In the genomic region with DNA sequence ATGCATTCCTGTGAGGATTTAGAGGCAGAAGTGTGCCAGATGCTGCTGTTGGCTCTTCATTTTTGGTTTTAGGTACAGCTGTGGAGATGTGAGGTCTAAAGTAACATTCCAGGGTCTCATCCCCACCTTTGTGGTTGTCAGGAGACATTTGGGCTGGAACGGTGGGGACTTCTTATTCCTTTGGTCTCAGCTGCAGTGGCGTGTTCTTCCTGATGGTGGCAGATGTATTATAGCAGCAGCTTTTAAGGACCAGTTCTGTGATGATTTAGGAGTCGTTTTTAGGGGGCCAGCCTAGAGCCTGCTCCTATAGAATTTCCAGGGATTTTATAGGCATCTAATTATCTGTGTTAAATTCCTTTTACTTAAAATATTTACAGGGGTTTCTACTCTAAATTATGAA, we compare ENCODE assay signal across 10 cellular contexts.
DNase-seq lines count a peak whose midpoint lies in the region; ATAC-seq, FAIRE-seq and TF ChIP-seq lines count a peak whose summit lies in the region.
"Had no signal": no experiment of that assay in that cellular context is flagged by ENCODE, and none has a peak within 500 bp of the region (broad histone marks: within the 10 kb centered on the region; RNA-seq: fewer than 3 reads in every experiment).

No MANE protein-coding gene starts in this region.

- no peak overlapping the region for H3K27ac Mint-ChIP-seq in endothelial cell (ENCODE audit: unreplicated experiment)
- H3K27ac Mint-ChIP-seq in activated naive CD8-positive, alpha-beta T cell treated with anti-CD3 and anti-CD28 coated beads, Interleukin-2, amount 50 U/mL, for 24 hours: no peak overlapping the region
- H3K27ac Mint-ChIP-seq: nephron; T-helper 1 cell treated with Interleukin-12 subunit alpha and Interleukin-12 subunit beta and Interleukin-4 antibody, amounts not matched to agents 30 μg/mL and 1 μg/mL, for 36 hours had no signal

- no peak for FAIRE-seq in urothelium cell line (lab: Jason Lieb, UNC)

- no peaks in the 10 kb centered on the region for H3K9me3 Mint-ChIP-seq in endothelial cell (ENCODE audit: unreplicated experiment)
- no peaks in the 10 kb centered on the region for H3K9me3 Mint-ChIP-seq in activated naive CD8-positive, alpha-beta T cell treated with anti-CD3 and anti-CD28 coated beads, Interleukin-2, amount 50 U/mL, for 24 hours
- H3K9me3 Mint-ChIP-seq: T-helper 1 cell treated with Interleukin-12 subunit alpha and Interleukin-12 subunit beta and Interleukin-4 antibody, amounts not matched to agents 30 μg/mL and 1 μg/mL, for 36 hours had no signal

- intact Hi-C loops in tibial artery (cut with DNase I; ENCODE audit: low total_unique reads): no loop called here

- H3K27me3 ChIP-seq in tibial artery: no peaks in the 10 kb centered on the region

- no peaks in the 10 kb centered on the region for H3K4me1 ChIP-seq in tibial artery

- no peak for ATAC-seq in HG03159 (IDR thresholded peaks at IDR 0.05; ENCODE audit: unreplicated experiment)
- ATAC-seq in activated naive CD8-positive, alpha-beta T cell treated with anti-CD3 and anti-CD28 coated beads, Interleukin-2, amount 50 U/mL, for 24 hours: no peak

- no peak overlapping the region for H3K27ac ChIP-seq in tibial artery

- TF ChIP-seq CTCF in NB4 (IDR thresholded peaks at IDR 0.05; ENCODE audit: low read depth, low read length) (peak; percentile 25), endothelial cell (IDR thresholded peaks at IDR 0.05; ENCODE audit: unreplicated experiment) (peak; percentile 14), tibial artery (IDR thresholded peaks at IDR 0.05) (no peak)

- DNase-seq in stimulated activated CD4-positive, alpha-beta T cell treated with anti-CD3 and anti-CD28 coated beads, Interleukin-4, amount 100 ng/mL, for 24 hours: peak; percentile 8
- no peak for DNase-seq in stimulated activated CD4-positive, alpha-beta T cell treated with anti-CD3 and anti-CD28 coated beads, Interleukin-1b, Interleukin-23, amount 100 ng/mL, for 48 hours
- peak; percentile 11 for DNase-seq in NB4 (ENCODE audit: low read depth)
- peak; percentile 40 for DNase-seq in endothelial cell (ENCODE audit: low spot score)
- DNase-seq in urothelium cell line (ENCODE audit: low spot score): peak; percentile 17
- no peak for DNase-seq in tibial artery
- DNase-seq in activated naive CD8-positive, alpha-beta T cell treated with anti-CD3 and anti-CD28 coated beads, Interleukin-2, amount 50 U/mL, for 24 hours: no peak

- H3K4me3 Mint-ChIP-seq in endothelial cell (ENCODE audit: unreplicated experiment): no peak overlapping the region
- no peak overlapping the region for H3K4me3 Mint-ChIP-seq in activated naive CD8-positive, alpha-beta T cell treated with anti-CD3 and anti-CD28 coated beads, Interleukin-2, amount 50 U/mL, for 24 hours
- H3K4me3 Mint-ChIP-seq: nephron; T-helper 1 cell treated with Interleukin-12 subunit alpha and Interleukin-12 subunit beta and Interleukin-4 antibody, amounts not matched to agents 30 μg/mL and 1 μg/mL, for 36 hours had no signal

- H3K36me3 ChIP-seq in tibial artery: no peaks in the 10 kb centered on the region

- no peak overlapping the region for H3K4me3 ChIP-seq in NB4 (ENCODE audit: low read depth, low read length)
- H3K4me3 ChIP-seq in tibial artery: no peak overlapping the region

- H3K27me3 Mint-ChIP-seq in endothelial cell (ENCODE audit: unreplicated experiment): no peaks in the 10 kb centered on the region
- no peaks in the 10 kb centered on the region for H3K27me3 Mint-ChIP-seq in activated naive CD8-positive, alpha-beta T cell treated with anti-CD3 and anti-CD28 coated beads, Interleukin-2, amount 50 U/mL, for 24 hours

- no peaks in the 10 kb centered on the region for H3K36me3 Mint-ChIP-seq in endothelial cell (ENCODE audit: low read depth, unreplicated experiment)
- no peaks in the 10 kb centered on the region for H3K36me3 Mint-ChIP-seq in activated naive CD8-positive, alpha-beta T cell treated with anti-CD3 and anti-CD28 coated beads, Interleukin-2, amount 50 U/mL, for 24 hours (ENCODE audit: low read depth)

- TF ChIP-seq POLR2A in NB4 (IDR thresholded peaks at IDR 0.05; ENCODE audit: extremely low read depth, insufficient read length): no peak

- H3K4me1 Mint-ChIP-seq in endothelial cell (ENCODE audit: unreplicated experiment): no peaks in the 10 kb centered on the region
- H3K4me1 Mint-ChIP-seq in activated naive CD8-positive, alpha-beta T cell treated with anti-CD3 and anti-CD28 coated beads, Interleukin-2, amount 50 U/mL, for 24 hours: no peaks in the 10 kb centered on the region

- no peaks in the 10 kb centered on the region for H3K9me3 ChIP-seq in tibial artery

Comparison
In these comparisons a context has a peak if more than half of its experiments do, and no peak if none do; other contexts are left out.
1. DNase-seq: peak in stimulated activated CD4-positive, alpha-beta T cell treated with anti-CD3 and anti-CD28 coated beads, Interleukin-4, amount 100 ng/mL, for 24 hours (single experiment), NB4 (single experiment), endothelial cell (single experiment) and urothelium cell line (single experiment); none in stimulated activated CD4-positive, alpha-beta T cell treated with anti-CD3 and anti-CD28 coated beads, Interleukin-1b, Interleukin-23, amount 100 ng/mL, for 48 hours (single experiment), tibial artery (0 of 2) and activated naive CD8-positive, alpha-beta T cell treated with anti-CD3 and anti-CD28 coated beads, Interleukin-2, amount 50 U/mL, for 24 hours (single experiment).
2. CTCF ChIP-seq: peak in NB4 (single experiment) and endothelial cell (single experiment); none in tibial artery (0 of 2).